ENCODE assay signal across 15 cellular contexts in the genomic region with DNA sequence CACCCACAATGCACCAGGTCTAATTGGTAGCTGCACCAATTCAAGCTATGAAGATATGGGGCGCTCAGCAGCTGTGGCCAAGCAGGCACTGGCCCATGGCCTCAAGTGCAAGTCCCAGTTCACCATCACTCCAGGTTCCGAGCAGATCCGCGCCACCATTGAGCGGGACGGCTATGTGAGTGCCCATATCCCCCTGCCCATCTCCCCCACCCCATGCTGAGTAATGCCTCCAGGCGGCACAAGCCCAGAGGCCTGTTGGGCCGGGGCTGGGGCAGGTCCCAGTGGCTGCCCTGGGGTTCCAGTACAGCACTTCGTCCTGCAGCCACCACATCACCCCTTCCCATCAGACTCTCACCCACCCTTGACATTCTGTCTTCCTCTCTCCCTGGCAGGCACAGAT. TPM values are rescaled to one million over a fixed set of nuclear protein-coding genes. Genes with fewer than 3 reads are reported as not detected.
A peak's percentile ranks its signal among the peaks of the same experiment; 100 is the strongest.
DNase-seq lines count a peak whose midpoint lies in the region; ATAC-seq and TF ChIP-seq lines count a peak whose summit lies in the region.
"Had no signal": no experiment of that assay in that cellular context is flagged by ENCODE, and none has a peak within 500 bp of the region (broad histone marks: within the 10 kb centered on the region; RNA-seq: fewer than 3 reads in every experiment).

No MANE protein-coding gene starts in this region.

- peak overlapping the region; percentile 34 to 94 (median 90) for H3K27ac ChIP-seq in adrenal gland
- peak overlapping the region; percentile 86 for H3K27ac ChIP-seq in lower lobe of right lung
- peak overlapping the region; percentile 14 for H3K27ac ChIP-seq in subcutaneous abdominal adipose tissue (ENCODE audit: low read depth, low read length)
- no peak overlapping the region for H3K27ac ChIP-seq in GM23248

- H3K27me3 Mint-ChIP-seq in T-helper 1 cell treated with Interleukin-12 subunit alpha and Interleukin-12 subunit beta and Interleukin-4 antibody, amounts not matched to agents 30 μg/mL and 1 μg/mL, for 36 hours (ENCODE audit: low read depth), result no peaks in the 10 kb centered on the region

- peaks cover 17% of the 10 kb centered on the region for H3F3A ChIP-seq in GM23248 (ENCODE audit: insufficient read depth)

- no peaks in the 10 kb centered on the region for H3K9me2 ChIP-seq in GM23248 (ENCODE audit: insufficient read depth)

- in situ Hi-C loops in GM23248 (cut with MboI) (no loop called here), G401 (cut with HindIII; ENCODE audit: low sequenced_read_pairs) (no loop called here)

- no peaks in the 10 kb centered on the region for H3K9me3 ChIP-seq in adrenal gland (replicated peaks in 1 of 3)
- H3K9me3 ChIP-seq in lower lobe of right lung, result no peaks in the 10 kb centered on the region
- H3K9me3 ChIP-seq in subcutaneous abdominal adipose tissue (ENCODE audit: control insufficient read depth in 5 of 5, low read length in 5 of 5), result no peaks in the 10 kb centered on the region
- H3K9me3 ChIP-seq in GM23248 (ENCODE audit: low read depth), result no peaks in the 10 kb centered on the region

- H3K4me1 Mint-ChIP-seq in T-helper 1 cell treated with Interleukin-12 subunit alpha and Interleukin-12 subunit beta and Interleukin-4 antibody, amounts not matched to agents 30 μg/mL and 1 μg/mL, for 36 hours (ENCODE audit: low read depth), result peaks cover 8% of the 10 kb centered on the region

- no peak overlapping the region for H3K4me3 Mint-ChIP-seq in T-helper 1 cell treated with Interleukin-12 subunit alpha and Interleukin-12 subunit beta and Interleukin-4 antibody, amounts not matched to agents 30 μg/mL and 1 μg/mL, for 36 hours
- H3K4me3 Mint-ChIP-seq: natural killer cell had no signal

- peaks cover 16 to 47% of the 10 kb centered on the region in 2 donors for H3K4me1 ChIP-seq in adrenal gland (replicated peaks in 1 of 2)
- H3K4me1 ChIP-seq in lower lobe of right lung, result peaks cover 41% of the 10 kb centered on the region
- H3K4me1 ChIP-seq in subcutaneous abdominal adipose tissue (ENCODE audit: control insufficient read depth in 5 of 5, insufficient read depth in 5 of 5, low read length in 5 of 5), result peaks cover 9 to 39% (median 33%) of the 10 kb centered on the region in 5 donors
- no peaks in the 10 kb centered on the region for H3K4me1 ChIP-seq in GM23248 (ENCODE audit: insufficient read depth)

- H3K36me3 Mint-ChIP-seq in T-helper 1 cell treated with Interleukin-12 subunit alpha and Interleukin-12 subunit beta and Interleukin-4 antibody, amounts not matched to agents 30 μg/mL and 1 μg/mL, for 36 hours (ENCODE audit: low read depth), result peaks cover 7% of the 10 kb centered on the region
- H3K36me3 Mint-ChIP-seq: natural killer cell had no signal

- DNase-seq in T-helper 1 cell (no peak), adrenal gland (no peak), lower lobe of right lung (no peak), GM23248 (no peak), G401 (ENCODE audit: low spot score) (no peak), SHP77 treated with DMSO at 0.1 percent for 48 hours (lab: John Stamatoyannopoulos, UW) (no peak)
- DNase-seq: 8988T, DMS79 treated with DMSO at 0.1 percent for 48 hours, KBM-7, natural killer cell, NCI-H2081 treated with DMSO at 0.1 percent for 48 hours, trophoblast cell had no signal

- no peaks in the 10 kb centered on the region for H3K9me3 Mint-ChIP-seq in T-helper 1 cell treated with Interleukin-12 subunit alpha and Interleukin-12 subunit beta and Interleukin-4 antibody, amounts not matched to agents 30 μg/mL and 1 μg/mL, for 36 hours
- H3K9me3 Mint-ChIP-seq: natural killer cell had no signal

- no peaks in the 10 kb centered on the region for H3K79me2 ChIP-seq in GM23248 (ENCODE audit: insufficient read depth)

- WGBS in adrenal gland, 4 donors, result 83 to 95% (median 91%) methylated on average over 7 to 9 of the region's 9 CpGs
- WGBS in GM23248 (ENCODE audit: low coverage in 1 of 2, low lambda C conversion rate in 2 of 2, missing lambda C conversion rate in 2 of 2), 2 experiments, result 85 to 91% methylated on average over 9 of the region's 9 CpGs

- TF ChIP-seq CTCF in adrenal gland (IDR thresholded peaks at IDR 0.05), result no peak
- no peak for TF ChIP-seq CTCF in lower lobe of right lung (IDR thresholded peaks at IDR 0.05)

- ATAC-seq in lower lobe of right lung, result no peak
- ATAC-seq: natural killer cell had no signal

- peak overlapping the region in 1 of 5 donors; percentile 16 for H3K9ac ChIP-seq in subcutaneous abdominal adipose tissue (ENCODE audit: low read length in 5 of 5)
- H3K9ac ChIP-seq in GM23248, result no peak overlapping the region

- peaks cover 0 to 54% of the 10 kb centered on the region in 2 donors for H3K36me3 ChIP-seq in adrenal gland (replicated peaks in 1 of 2)
- H3K36me3 ChIP-seq in lower lobe of right lung, result peaks cover 81% of the 10 kb centered on the region
- H3K36me3 ChIP-seq in subcutaneous abdominal adipose tissue (ENCODE audit: control insufficient read depth in 5 of 5, insufficient read depth in 5 of 5, low read length in 5 of 5), result peaks cover 0 to 79% (median 63%) of the 10 kb centered on the region in 5 donors
- no peaks in the 10 kb centered on the region for H3K36me3 ChIP-seq in GM23248 (ENCODE audit: low read depth)

- intact Hi-C loops in adrenal gland (cut with DNase I), result no loop called here
- intact Hi-C loops in lower lobe of right lung (cut with DNase I), result no loop called here

- no peak overlapping the region for H3K4me2 ChIP-seq in GM23248 (ENCODE audit: unreplicated experiment)

- H4K20me1 ChIP-seq in GM23248 (ENCODE audit: insufficient read depth), result no peaks in the 10 kb centered on the region

- no peak for TF ChIP-seq POLR2A in adrenal gland (IDR thresholded peaks at IDR 0.05)

- H2AFZ ChIP-seq in GM23248, result no peak overlapping the region

- no peaks in the 10 kb centered on the region for H3K27me3 ChIP-seq in adrenal gland
- H3K27me3 ChIP-seq in lower lobe of right lung (ENCODE audit: low read depth), result no peaks in the 10 kb centered on the region
- no peaks in the 10 kb centered on the region for H3K27me3 ChIP-seq in subcutaneous abdominal adipose tissue (ENCODE audit: control insufficient read depth in 5 of 5, insufficient read depth in 4 of 5, low read length in 5 of 5)
- no peaks in the 10 kb centered on the region for H3K27me3 ChIP-seq in GM23248 (replicated peaks; ENCODE audit: insufficient read depth)

- H3K27ac Mint-ChIP-seq in T-helper 1 cell treated with Interleukin-12 subunit alpha and Interleukin-12 subunit beta and Interleukin-4 antibody, amounts not matched to agents 30 μg/mL and 1 μg/mL, for 36 hours, result peak overlapping the region; percentile 9

- H3K4me3 ChIP-seq in adrenal gland, result no peak overlapping the region
- H3K4me3 ChIP-seq in lower lobe of right lung, result no peak overlapping the region
- H3K4me3 ChIP-seq in subcutaneous abdominal adipose tissue (ENCODE audit: low read depth in 1 of 5, low read length in 5 of 5), result no peak overlapping the region
- no peak overlapping the region for H3K4me3 ChIP-seq in GM23248

RNA-seq across cellular contexts. Expression of a gene that starts 21.5 kb away (rescaled TPM):
- 10 to 100 TPM; 18.7 to 92.6 (median 41.8) TPM for total RNA-seq in adrenal gland
- 10 to 100 TPM; 45.1 to 61.5 (median 53.6) TPM for polyA plus RNA-seq in adrenal gland
- total RNA-seq in lower lobe of right lung, result 39.0 TPM
- total RNA-seq in GM23248 (2014; rRNA removed; shearing (Covaris generic)), result 16.8 and 21.2 TPM in 2 replicates
- polyA plus RNA-seq in GM23248 (2016; fragmentation: Nextera tagmentation; extraction: Ambion mirVana), result 49.6 and 52.2 TPM in 2 replicates
- 33.8 and 35.3 TPM in 2 replicates for total RNA-seq in G401 (2014; rRNA removed; shearing (Covaris generic))

RNA-seq across cellular contexts. Expression of a gene that starts 38.0 kb away (rescaled TPM):
- total RNA-seq in adrenal gland (100 to 1,000 TPM in 7 of 8 donors, 10 to 100 TPM in 1; 81.5 to 281 (median 183) TPM), lower lobe of right lung (2.4 TPM)
- polyA plus RNA-seq in adrenal gland (100 to 1,000 TPM in 2 of 3 donors, 1 to 10 TPM in 1; 7.5 to 368 (median 212) TPM), GM23248 (2016; fragmentation: Nextera tagmentation; extraction: Ambion mirVana) (0.59 and 1.1 TPM in 2 replicates)
- total RNA-seq in GM23248 (2014; rRNA removed; shearing (Covaris generic)), result 0.38 TPM in 1 of 2 replicates, not detected in the other
- 10.6 and 11.2 TPM in 2 replicates for total RNA-seq in G401 (2014; rRNA removed; shearing (Covaris generic))
- total RNA-seq: natural killer cell, OCI-LY7 had no signal

RNA-seq across cellular contexts. Expression of a gene that starts 53.9 kb away (rescaled TPM):
- total RNA-seq in adrenal gland (100 to 1,000 TPM; 129 to 212 (median 151) TPM), lower lobe of right lung (77.7 TPM)
- polyA plus RNA-seq in adrenal gland (100 to 1,000 TPM in 1 of 3 donors, 10 to 100 TPM in 2; 35.5 to 135 (median 64.8) TPM), GM23248 (2016; fragmentation: Nextera tagmentation; extraction: Ambion mirVana) (68.1 and 68.7 TPM in 2 replicates)
- 41.5 and 60.4 TPM in 2 replicates for total RNA-seq in GM23248 (2014; rRNA removed; shearing (Covaris generic))
- total RNA-seq in G401 (2014; rRNA removed; shearing (Covaris generic)), result 171 and 184 TPM in 2 replicates

RNA-seq across cellular contexts. Expression of a gene that starts 54.3 kb away (rescaled TPM):
- total RNA-seq in adrenal gland (10 to 100 TPM; 18.2 to 35.9 (median 27.1) TPM), lower lobe of right lung (31.1 TPM)
- polyA plus RNA-seq in adrenal gland (10 to 100 TPM; 29.5 to 50.8 (median 38.4) TPM), GM23248 (2016; fragmentation: Nextera tagmentation; extraction: Ambion mirVana) (13.1 and 13.7 TPM in 2 replicates)
- total RNA-seq in GM23248 (2014; rRNA removed; shearing (Covaris generic)), result 41.9 and 53.4 TPM in 2 replicates
- total RNA-seq in G401 (2014; rRNA removed; shearing (Covaris generic)), result 133 and 134 TPM in 2 replicates
